8 cellular contexts compared by ENCODE assay signal in the genomic region with DNA sequence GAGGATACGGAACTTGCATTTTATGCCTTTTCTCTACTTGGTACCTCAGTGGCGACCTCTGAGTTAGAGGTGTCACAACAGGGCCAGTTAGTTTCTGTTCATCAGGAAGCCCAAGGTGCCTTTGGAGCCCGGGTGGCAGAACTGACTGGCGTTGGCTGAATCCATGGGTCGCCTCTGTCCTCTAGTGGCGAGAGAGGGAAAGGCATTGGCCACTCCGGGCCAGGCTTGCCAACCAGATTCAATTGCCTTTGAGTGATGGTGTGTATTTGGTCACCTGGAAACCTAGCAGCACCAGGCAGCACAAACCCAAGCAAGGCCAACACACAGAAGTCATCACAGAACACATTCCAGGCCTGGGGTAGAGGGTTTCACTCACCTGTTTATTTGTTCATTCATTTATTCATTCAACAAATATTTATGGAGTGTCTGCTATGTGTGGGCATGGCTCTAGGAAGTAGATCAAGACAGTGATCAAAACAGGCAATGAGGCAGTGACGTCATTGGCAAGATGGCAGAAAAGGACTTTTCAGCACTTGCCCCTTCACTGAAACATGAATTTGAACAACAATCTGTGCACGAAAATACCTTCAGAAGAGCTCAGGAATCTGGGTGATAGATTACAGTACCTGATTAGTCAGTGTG. TPM values are rescaled to one million over a fixed set of nuclear protein-coding genes. Genes with fewer than 3 reads are reported as not detected.
DNase-seq lines count a peak whose midpoint lies in the region; ATAC-seq lines count a peak whose summit lies in the region.

No MANE protein-coding gene starts in this region.

- no peak overlapping the region for H3K27ac ChIP-seq in trophoblast cell (ENCODE audit: low read depth, low read length)

- no peak overlapping the region for H3K18ac ChIP-seq in trophoblast cell (ENCODE audit: low read length)

- no peak overlapping the region for H3K4me3 ChIP-seq in trophoblast cell (ENCODE audit: low read depth, low read length)

- no peaks in the 10 kb centered on the region for H3K79me2 ChIP-seq in trophoblast cell (ENCODE audit: control insufficient read depth, insufficient read depth, low read length, poor library complexity)

- DNase-seq in DMS79 treated with DMSO at 0.1 percent for 48 hours (lab: John Stamatoyannopoulos, UW) = peak; percentile 38
- DNase-seq in DMS79 (lab: John Stamatoyannopoulos, UW) = no peak
- peak; percentile 64 for DNase-seq in HK-2 (ENCODE audit: unreplicated experiment)
- DNase-seq in NCI-H774 (lab: John Stamatoyannopoulos, UW) = peak; percentile 90
- peak; percentile 44 for DNase-seq in activated T-helper 2 cell treated with anti-CD3 and anti-CD28 coated beads, Interferon-gamma antibody, Interleukin-2, Interleukin-4, amounts not matched to agents 10 μg/mL and 5 μg/mL and 100 μg/mL, durations not matched to agents 14 hours and 24 hours and 36 hours (ENCODE audit: low spot score)
- peak; percentile 58 to 93 (median 78) for DNase-seq in head of caudate nucleus
- DNase-seq in trophoblast cell = peak; percentile 62 to 73

- H2BK5ac ChIP-seq in trophoblast cell (ENCODE audit: low read depth, low read length, poor library complexity) = no peak overlapping the region

- no peak overlapping the region for H2BK120ac ChIP-seq in trophoblast cell (ENCODE audit: insufficient read depth, low read length, poor library complexity)

- no peaks in the 10 kb centered on the region for H3K27me3 ChIP-seq in trophoblast cell (ENCODE audit: insufficient read depth, low read length)

- H3K36me3 Mint-ChIP-seq in activated T-helper 2 cell treated with anti-CD3 and anti-CD28 coated beads, Interferon-gamma antibody, Interleukin-2, Interleukin-4, amounts not matched to agents 10 μg/mL and 5 μg/mL and 100 μg/mL, durations not matched to agents 14 hours and 24 hours and 36 hours (ENCODE audit: low read depth) = no peaks in the 10 kb centered on the region

- H3K4ac ChIP-seq in trophoblast cell (ENCODE audit: low read depth, low read length) = no peak overlapping the region

- WGBS in trophoblast cell (ENCODE audit: extremely low coverage, insufficient coverage, insufficient read length) = no CpG with 5 or more reads among the region's 9 CpGs

- H2AFZ ChIP-seq in trophoblast cell (ENCODE audit: insufficient read depth, low read length, poor library complexity) = no peak overlapping the region

- H3K9me3 Mint-ChIP-seq in activated T-helper 2 cell treated with anti-CD3 and anti-CD28 coated beads, Interferon-gamma antibody, Interleukin-2, Interleukin-4, amounts not matched to agents 10 μg/mL and 5 μg/mL and 100 μg/mL, durations not matched to agents 14 hours and 24 hours and 36 hours = no peaks in the 10 kb centered on the region

- peaks cover 8% of the 10 kb centered on the region for H3K27me3 Mint-ChIP-seq in activated T-helper 2 cell treated with anti-CD3 and anti-CD28 coated beads, Interferon-gamma antibody, Interleukin-2, Interleukin-4, amounts not matched to agents 10 μg/mL and 5 μg/mL and 100 μg/mL, durations not matched to agents 14 hours and 24 hours and 36 hours (ENCODE audit: low read depth)

- no peak overlapping the region for H4K8ac ChIP-seq in trophoblast cell (ENCODE audit: low read depth, low read length)

- H3K4me1 Mint-ChIP-seq in activated T-helper 2 cell treated with anti-CD3 and anti-CD28 coated beads, Interferon-gamma antibody, Interleukin-2, Interleukin-4, amounts not matched to agents 10 μg/mL and 5 μg/mL and 100 μg/mL, durations not matched to agents 14 hours and 24 hours and 36 hours (ENCODE audit: low read depth) = no peaks in the 10 kb centered on the region

- no peak overlapping the region for H2AK5ac ChIP-seq in trophoblast cell (ENCODE audit: low read length)

- no peak overlapping the region for H3K14ac ChIP-seq in trophoblast cell (ENCODE audit: low read length)

- H3K4me1 ChIP-seq in trophoblast cell (ENCODE audit: control insufficient read depth in 1 of 2, insufficient read depth in 2 of 2, low read length in 2 of 2) = no peaks in the 10 kb centered on the region

- H4K91ac ChIP-seq in trophoblast cell (ENCODE audit: low read depth, low read length) = no peak overlapping the region

- H3K79me1 ChIP-seq in trophoblast cell (ENCODE audit: low read length) = no peaks in the 10 kb centered on the region

- intact Hi-C loops in activated T-helper 2 cell treated with anti-CD3 and anti-CD28 coated beads, Interferon-gamma antibody, Interleukin-2, Interleukin-4, amounts not matched to agents 10 μg/mL and 5 μg/mL and 100 μg/mL, durations not matched to agents 14 hours and 24 hours and 36 hours (cut with micrococcal nuclease) = loop anchor here (1.0 kb wide), 1 partner anchor 146 kb away; no protein-coding TSS in a partner anchor
- intact Hi-C loops in head of caudate nucleus (cut with DNase I) = loop anchor here (2.0 kb wide), 1 partner anchor 146 kb away; no protein-coding TSS in a partner anchor

- no peaks in the 10 kb centered on the region for H3K9me3 ChIP-seq in trophoblast cell (ENCODE audit: insufficient read depth, low read depth, low read length)

- H3K36me3 ChIP-seq in trophoblast cell (ENCODE audit: control insufficient read depth in 1 of 2, insufficient read depth in 2 of 2, low read length in 2 of 2) = no peaks in the 10 kb centered on the region

- H4K12ac ChIP-seq in trophoblast cell (ENCODE audit: low read depth, low read length) = no peak overlapping the region

- no peak overlapping the region for H3K9ac ChIP-seq in trophoblast cell (ENCODE audit: low read length)

- H2BK12ac ChIP-seq in trophoblast cell (ENCODE audit: low read length) = no peak overlapping the region

- no peak overlapping the region for H3K27ac Mint-ChIP-seq in activated T-helper 2 cell treated with anti-CD3 and anti-CD28 coated beads, Interferon-gamma antibody, Interleukin-2, Interleukin-4, amounts not matched to agents 10 μg/mL and 5 μg/mL and 100 μg/mL, durations not matched to agents 14 hours and 24 hours and 36 hours

- no peak overlapping the region for H3K4me2 ChIP-seq in trophoblast cell (ENCODE audit: low read length)

- no peak overlapping the region for H3K4me3 Mint-ChIP-seq in activated T-helper 2 cell treated with anti-CD3 and anti-CD28 coated beads, Interferon-gamma antibody, Interleukin-2, Interleukin-4, amounts not matched to agents 10 μg/mL and 5 μg/mL and 100 μg/mL, durations not matched to agents 14 hours and 24 hours and 36 hours (ENCODE audit: low read depth)

- no peak for ATAC-seq in GM21529 (IDR thresholded peaks at IDR 0.05; ENCODE audit: unreplicated experiment)

- no peak overlapping the region for H3K23ac ChIP-seq in trophoblast cell (ENCODE audit: low read length)

RNA-seq across cellular contexts. Expression of a gene that starts 40.5 kb away (rescaled TPM):
- total RNA-seq in activated T-helper 2 cell treated with anti-CD3 and anti-CD28 coated beads, Interferon-gamma antibody, Interleukin-2, Interleukin-4, amounts not matched to agents 10 μg/mL and 5 μg/mL and 100 μg/mL, durations not matched to agents 14 hours and 24 hours and 36 hours = not detected in 2 replicates
- not detected in 2 replicates for polyA plus RNA-seq in trophoblast cell (2013)
